Comparison of ENCODE assay signal across 11 cellular contexts in the genomic region with DNA sequence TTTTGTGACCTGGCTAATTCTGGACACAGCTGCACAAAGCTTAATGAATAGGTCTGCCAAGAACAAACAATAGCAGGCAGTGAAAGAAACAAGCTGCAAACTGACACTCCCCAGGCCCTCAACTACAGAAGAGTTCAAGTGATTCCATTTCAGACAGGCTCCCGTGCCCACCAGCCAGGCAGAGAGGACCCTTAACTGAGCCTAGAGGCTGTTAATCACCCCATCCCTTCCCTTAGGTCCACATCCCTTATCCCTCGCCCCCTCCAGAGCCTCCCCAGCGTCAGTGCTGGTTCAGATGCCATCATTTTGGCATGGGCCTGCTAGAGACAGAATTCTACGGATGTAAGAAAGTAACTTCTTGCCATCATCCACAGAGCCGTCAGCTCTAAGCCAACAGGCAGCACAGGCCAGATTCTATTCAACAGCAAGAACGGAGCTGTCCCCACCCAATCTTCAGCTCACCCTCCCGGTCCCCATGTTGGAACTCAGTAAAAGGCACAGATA. TPM values are rescaled to one million over a fixed set of nuclear protein-coding genes. Genes with fewer than 3 reads are reported as not detected.
DNase-seq lines count a peak whose midpoint lies in the region; ATAC-seq and TF ChIP-seq lines count a peak whose summit lies in the region.
"Had no signal": no experiment of that assay in that cellular context is flagged by ENCODE, and none has a peak within 500 bp of the region (broad histone marks: within the 10 kb centered on the region; RNA-seq: fewer than 3 reads in every experiment).

No MANE protein-coding gene starts in this region.

- H3K36me3 Mint-ChIP-seq in type B pancreatic cell = no peaks in the 10 kb centered on the region

- DNase-seq in DMS79 treated with DMSO at 0.1 percent for 48 hours (lab: John Stamatoyannopoulos, UW) (peak; percentile 29), DMS79 (lab: John Stamatoyannopoulos, UW) (no peak), esophagus muscularis mucosa (ENCODE audit: extremely low spot score) (peak; percentile 84), type B pancreatic cell (ENCODE audit: extremely low spot score, unreplicated experiment) (no peak), NCI-H1436 treated with DMSO at 0.1 percent for 48 hours (lab: John Stamatoyannopoulos, UW) (no peak)
- DNase-seq: 8988T had no signal

- no peak for TF ChIP-seq POLR2A in esophagus muscularis mucosa (IDR thresholded peaks at IDR 0.05; ENCODE audit: low read depth)

- no peak for ATAC-seq in GM18511 (IDR thresholded peaks at IDR 0.05; ENCODE audit: unreplicated experiment)
- no peak for ATAC-seq in GM18517 (IDR thresholded peaks at IDR 0.05; ENCODE audit: unreplicated experiment)

- no peak overlapping the region for H3K4me3 Mint-ChIP-seq in type B pancreatic cell

- TF ChIP-seq EP300 in esophagus muscularis mucosa (IDR thresholded peaks at IDR 0.05) = no peak

- no peaks in the 10 kb centered on the region for H3K27me3 Mint-ChIP-seq in type B pancreatic cell

- H3K4me1 ChIP-seq in esophagus muscularis mucosa (peaks cover 64 to 73% (median 71%) of the 10 kb centered on the region in 4 donors), muscle layer of colon (ENCODE audit: insufficient read depth, low read length) (peaks cover 80% of the 10 kb centered on the region)

- WGBS in esophagus muscularis mucosa = 39% methylated on average over 7 of the region's 7 CpGs

- no peak for TF ChIP-seq CTCF in esophagus muscularis mucosa (IDR thresholded peaks at IDR 0.05)
- TF ChIP-seq CTCF in type B pancreatic cell (conservative IDR thresholded peaks at IDR 0.05) = no peak

- H3K36me3 ChIP-seq in esophagus muscularis mucosa (no peaks in the 10 kb centered on the region), muscle layer of colon (ENCODE audit: insufficient read depth, low read length) (no peaks in the 10 kb centered on the region)

- H3K9me3 Mint-ChIP-seq in type B pancreatic cell = no peaks in the 10 kb centered on the region

- peaks cover 38% of the 10 kb centered on the region for H3K4me1 Mint-ChIP-seq in type B pancreatic cell (ENCODE audit: unreplicated experiment)

- H3K27ac ChIP-seq in esophagus muscularis mucosa (replicated peaks in 1 of 4) = peak overlapping the region; percentile 78 to 85 (median 78)
- peak overlapping the region; percentile 81 for H3K27ac ChIP-seq in muscle layer of colon (ENCODE audit: low read depth, low read length)

- no peaks in the 10 kb centered on the region for H3K9me3 ChIP-seq in esophagus muscularis mucosa
- H3K9me3 ChIP-seq in muscle layer of colon (ENCODE audit: low read length) = no peaks in the 10 kb centered on the region

- H3K27me3 ChIP-seq in esophagus muscularis mucosa (no peaks in the 10 kb centered on the region), muscle layer of colon (ENCODE audit: control insufficient read depth in 1 of 2, insufficient read depth in 2 of 2, low read length in 2 of 2) (no peaks in the 10 kb centered on the region)

- peak overlapping the region; percentile 12 for H3K27ac Mint-ChIP-seq in type B pancreatic cell

- intact Hi-C loops in esophagus muscularis mucosa (cut with DNase I) = no loop called here

- H3K9ac ChIP-seq in muscle layer of colon (ENCODE audit: low read length) = peak overlapping the region; percentile 0

- H3K4me3 ChIP-seq in esophagus muscularis mucosa (peak overlapping the region; percentile 5 to 13 (median 11)), muscle layer of colon (ENCODE audit: low read depth in 1 of 2, low read length in 2 of 2) (peak overlapping the region in 1 of 2 donors; percentile 38)

RNA-seq across cellular contexts. Expression of gene CYB5A, which starts 7.2 kb away (rescaled TPM):
- total RNA-seq in esophagus muscularis mucosa = 10 to 100 TPM; 77.7 to 99.4 (median 81.5) TPM
- total RNA-seq in type B pancreatic cell (ENCODE audit: low replicate concordance) = 74.9 and 101 TPM in 2 replicates
- total RNA-seq: G401 had no signal

RNA-seq across cellular contexts. Expression of gene C18orf63, which starts 31.1 kb away (rescaled TPM):
- total RNA-seq in esophagus muscularis mucosa = not detected
- not detected in 2 replicates for total RNA-seq in type B pancreatic cell (ENCODE audit: low replicate concordance)
- total RNA-seq: G401, temporal lobe had no signal

Comparison
In these comparisons a context has a peak if more than half of its experiments do, and no peak if none do; other contexts are left out.
1. DNase-seq: peak in DMS79 treated with DMSO at 0.1 percent for 48 hours (single experiment) and esophagus muscularis mucosa (single experiment); none in DMS79 (single experiment), type B pancreatic cell (single experiment) and NCI-H1436 treated with DMSO at 0.1 percent for 48 hours (single experiment).